31 cellular contexts compared by ENCODE assay signal in the genomic region with DNA sequence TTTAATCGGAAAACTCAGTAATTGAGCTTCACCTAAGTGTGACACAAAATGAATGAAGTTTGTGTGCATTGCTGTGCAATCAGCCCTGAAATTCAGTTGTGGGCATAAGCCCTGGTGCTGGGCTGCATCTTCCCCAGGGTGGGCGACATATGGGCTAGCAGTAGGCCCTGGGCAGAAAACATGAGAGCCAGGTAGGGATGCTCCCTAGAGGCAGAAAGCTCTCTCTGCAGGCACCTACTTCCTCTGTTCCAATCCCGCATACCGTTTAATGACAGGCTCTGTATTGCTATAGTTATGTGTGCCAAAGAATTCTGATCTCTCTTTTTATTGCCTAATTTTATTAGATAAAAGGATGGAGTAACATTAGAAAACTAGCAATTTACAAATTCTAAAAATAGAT.
DNase-seq lines count a peak whose midpoint lies in the region; ATAC-seq and TF ChIP-seq lines count a peak whose summit lies in the region.
"Had no signal": no experiment of that assay in that cellular context is flagged by ENCODE, and none has a peak within 500 bp of the region (broad histone marks: within the 10 kb centered on the region; RNA-seq: fewer than 3 reads in every experiment).

No MANE protein-coding gene starts in this region.

- H3K27me3 Mint-ChIP-seq in glutamatergic neuron (ENCODE audit: unreplicated experiment) (no peaks in the 10 kb centered on the region), progenitor cell of endocrine pancreas (no peaks in the 10 kb centered on the region)
- no peaks in the 10 kb centered on the region for H3K27me3 Mint-ChIP-seq in activated T-cell treated with anti-CD3 and anti-CD28 coated beads, Interleukin-2, amount 50 U/mL, for 72 hours (ENCODE audit: low read depth)
- H3K27me3 Mint-ChIP-seq: activated CD8-positive, alpha-beta memory T cell treated with anti-CD3 and anti-CD28 coated beads, Interleukin-2, amount 10 ng/mL, durations not matched to agents 7 days and 5 days; IgD-negative memory B cell had no signal

- H3K27ac Mint-ChIP-seq in glutamatergic neuron (ENCODE audit: unreplicated experiment), result peak overlapping the region; percentile 39
- H3K27ac Mint-ChIP-seq in activated T-cell treated with anti-CD3 and anti-CD28 coated beads, Interleukin-2, amount 50 U/mL, for 72 hours, result no peak overlapping the region
- no peak overlapping the region for H3K27ac Mint-ChIP-seq in progenitor cell of endocrine pancreas
- H3K27ac Mint-ChIP-seq: activated CD8-positive, alpha-beta memory T cell treated with anti-CD3 and anti-CD28 coated beads, Interleukin-2, amount 10 ng/mL, durations not matched to agents 7 days and 5 days; HFFc6; IgD-negative memory B cell; mesothelial cell of epicardium had no signal

- TF ChIP-seq RAD21 in HCT116 (IDR thresholded peaks at IDR 0.05; ENCODE audit: low read depth), result no peak

- in situ Hi-C loops in SK-MEL-5 (cut with HindIII; ENCODE audit: low pct_unique_long_range_greater_than_20kb, low sequenced_read_pairs), result no loop called here

- TF ChIP-seq POLR2A in HCT116 (IDR thresholded peaks at IDR 0.05; ENCODE audit: borderline replicate concordance, extremely low read depth, insufficient read depth, insufficient read length), result no peak

- RAD21 ChIA-PET in HCT116 (lab: Charles Lee; ENCODE audit: low non-redundant PET in 1 of 2, low total read pairs in 2 of 2, uncharacterized antibody in 2 of 2, unreplicated experiment in 2 of 2), result no interaction called here

- no peaks in the 10 kb centered on the region for H4K20me1 ChIP-seq in HCT116 (ENCODE audit: insufficient read depth)

- peak in 2 of 3 experiments; percentile 3 to 23; a peak in 1 of 6 replicates for TF ChIP-seq CTCF in HCT116 (IDR thresholded peaks at IDR 0.05 in 2 of 3, conservative IDR thresholded peaks at IDR 0.05 in 1 of 3; ENCODE audit: borderline replicate concordance in 1 of 3, insufficient read depth in 1 of 3, low read depth in 2 of 3, low read length in 2 of 3)
- TF ChIP-seq CTCF in glutamatergic neuron (IDR thresholded peaks at IDR 0.05; ENCODE audit: partially characterized antibody, unreplicated experiment), result no peak
- TF ChIP-seq CTCF in progenitor cell of endocrine pancreas (IDR thresholded peaks at IDR 0.05; ENCODE audit: unreplicated experiment), result no peak

- no peaks in the 10 kb centered on the region for H3K36me3 ChIP-seq in HCT116 (ENCODE audit: control insufficient read depth in 1 of 2, insufficient read depth in 2 of 2, low read length in 2 of 2)
- H3K36me3 ChIP-seq: ascending aorta, cardiac muscle cell, neutrophil, thyroid gland, uterus had no signal

- H3K4me3 ChIP-seq in HCT116 (replicated peaks in 1 of 2; ENCODE audit: low read depth in 1 of 2, low read length in 2 of 2), result no peak overlapping the region
- H3K4me3 ChIP-seq: ascending aorta, cardiac muscle cell, coronary artery, PC-9, thyroid gland, uterus had no signal

- CTCF ChIA-PET in HCT116 (lab: Charles Lee), result no interaction called here

- no TSS peak for BruUV-seq in HCT116 (replicated peaks; lab: Mats Ljungman, UMichigan)

- H3K4me3 Mint-ChIP-seq in glutamatergic neuron (ENCODE audit: unreplicated experiment) (no peak overlapping the region), progenitor cell of endocrine pancreas (ENCODE audit: low read depth) (no peak overlapping the region)
- no peak overlapping the region for H3K4me3 Mint-ChIP-seq in activated T-cell treated with anti-CD3 and anti-CD28 coated beads, Interleukin-2, amount 50 U/mL, for 72 hours
- H3K4me3 Mint-ChIP-seq: activated CD8-positive, alpha-beta memory T cell treated with anti-CD3 and anti-CD28 coated beads, Interleukin-2, amount 10 ng/mL, durations not matched to agents 7 days and 5 days; activated T-cell treated with anti-CD3 and anti-CD28 coated beads, Interleukin-2, amount 50 U/mL, for 4 hours; HFFc6; IgD-negative memory B cell; mesothelial cell of epicardium had no signal

- POLR2A ChIA-PET in HCT116 (lab: Charles Lee), result no interaction called here

- H3K9me3 Mint-ChIP-seq in glutamatergic neuron (ENCODE audit: unreplicated experiment) (no peaks in the 10 kb centered on the region), progenitor cell of endocrine pancreas (ENCODE audit: low read depth) (no peaks in the 10 kb centered on the region)
- no peaks in the 10 kb centered on the region for H3K9me3 Mint-ChIP-seq in activated T-cell treated with anti-CD3 and anti-CD28 coated beads, Interleukin-2, amount 50 U/mL, for 72 hours
- H3K9me3 Mint-ChIP-seq: IgD-negative memory B cell, mesothelial cell of epicardium had no signal

- no peak overlapping the region for H3K4me2 ChIP-seq in HCT116 (ENCODE audit: low read length)
- H3K4me2 ChIP-seq: PC-9 had no signal

- H3K9me3 ChIP-seq in HCT116 (ENCODE audit: control insufficient read depth in 1 of 2, insufficient read depth in 1 of 2, low read depth in 1 of 2, low read length in 2 of 2), result no peaks in the 10 kb centered on the region
- H3K9me3 ChIP-seq: ascending aorta, neutrophil, thyroid gland, uterus had no signal

- intact Hi-C loops in HCT116 (cut with micrococcal nuclease), result no loop called here

- H3K4me1 ChIP-seq in HCT116 (ENCODE audit: control insufficient read depth in 1 of 2, insufficient read depth in 2 of 2, low read length in 2 of 2), result no peaks in the 10 kb centered on the region
- H3K4me1 ChIP-seq: ascending aorta, thyroid gland, uterus had no signal

- peak; percentile 71 for ATAC-seq in HCT116
- no peak for ATAC-seq in activated T-cell treated with anti-CD3 and anti-CD28 coated beads, Interleukin-2, amount 50 U/mL, for 72 hours (replicated peaks in 1 of 2)
- ATAC-seq: activated CD8-positive, alpha-beta memory T cell treated with anti-CD3 and anti-CD28 coated beads, Interleukin-2, amount 10 ng/mL, durations not matched to agents 7 days and 5 days; activated T-cell treated with anti-CD3 and anti-CD28 coated beads, Interleukin-2, amount 50 U/mL, for 4 hours; sciatic nerve had no signal

- H3K79me2 ChIP-seq in HCT116 (ENCODE audit: insufficient read depth, low read length), result no peaks in the 10 kb centered on the region

- H3K9me2 ChIP-seq in HCT116 (ENCODE audit: insufficient read depth), result no peaks in the 10 kb centered on the region

- peaks cover 14% of the 10 kb centered on the region for H3K4me1 Mint-ChIP-seq in glutamatergic neuron (ENCODE audit: low read depth, unreplicated experiment)
- H3K4me1 Mint-ChIP-seq in activated T-cell treated with anti-CD3 and anti-CD28 coated beads, Interleukin-2, amount 50 U/mL, for 72 hours (ENCODE audit: low read depth), result no peaks in the 10 kb centered on the region
- H3K4me1 Mint-ChIP-seq in progenitor cell of endocrine pancreas (ENCODE audit: low read depth), result no peaks in the 10 kb centered on the region
- H3K4me1 Mint-ChIP-seq: activated CD8-positive, alpha-beta memory T cell treated with anti-CD3 and anti-CD28 coated beads, Interleukin-2, amount 10 ng/mL, durations not matched to agents 7 days and 5 days; IgD-negative memory B cell had no signal

- H2AFZ ChIP-seq in HCT116 (ENCODE audit: low read depth, low read length, poor library complexity, severe bottlenecking), result no peak overlapping the region
- H2AFZ ChIP-seq: PC-9 had no signal

- H3K27me3 ChIP-seq in HCT116 (ENCODE audit: insufficient read depth, low read length), result no peaks in the 10 kb centered on the region
- H3K27me3 ChIP-seq: ascending aorta, cardiac muscle cell, neutrophil, thyroid gland, uterus had no signal

- no peak overlapping the region for H3K27ac ChIP-seq in HCT116 (ENCODE audit: low read depth, low read length)
- H3K27ac ChIP-seq: ascending aorta, cardiac muscle cell, coronary artery, neutrophil, PC-9, thyroid gland, uterus, VCaP had no signal

- H3K36me3 Mint-ChIP-seq in glutamatergic neuron (ENCODE audit: unreplicated experiment) (no peaks in the 10 kb centered on the region), progenitor cell of endocrine pancreas (ENCODE audit: insufficient read depth) (no peaks in the 10 kb centered on the region)
- no peaks in the 10 kb centered on the region for H3K36me3 Mint-ChIP-seq in activated T-cell treated with anti-CD3 and anti-CD28 coated beads, Interleukin-2, amount 50 U/mL, for 72 hours (ENCODE audit: insufficient read depth in 2 of 2)
- H3K36me3 Mint-ChIP-seq: activated CD8-positive, alpha-beta memory T cell treated with anti-CD3 and anti-CD28 coated beads, Interleukin-2, amount 10 ng/mL, durations not matched to agents 7 days and 5 days; IgD-negative memory B cell; mesothelial cell of epicardium had no signal

- DNase-seq in D341Med (ENCODE audit: low spot score) (peak; percentile 24), HCT116 (ENCODE audit: low read depth, low spot score) (no peak), SK-MEL-5 (ENCODE audit: low read depth, low spot score) (peak; percentile 6), glutamatergic neuron (peak; percentile 21), GDM1 (lab: John Stamatoyannopoulos, UW) (no peak), progenitor cell of endocrine pancreas (ENCODE audit: low spot score, unreplicated experiment) (no peak)
- DNase-seq in activated T-cell treated with anti-CD3 and anti-CD28 coated beads, Interleukin-2, amount 50 U/mL, for 72 hours, result no peak
- no peak for DNase-seq in activated CD8-positive, alpha-beta memory T cell treated with anti-CD3 and anti-CD28 coated beads for 24 hours
- DNase-seq: activated CD4-positive, alpha-beta T cell treated with anti-CD3 and anti-CD28 coated beads, Interleukin-2, amount 50 U/mL, for 1 hour; activated CD8-positive, alpha-beta memory T cell treated with anti-CD3 and anti-CD28 coated beads, Interleukin-2, amount 10 ng/mL, durations not matched to agents 7 days and 5 days; activated gamma-delta T cell treated with Interleukin-2 at 50 U/mL for 16 hours; activated T-cell treated with anti-CD3 and anti-CD28 coated beads, Interleukin-2, amount 50 U/mL, for 4 hours; Calu3; effector CD8-positive, alpha-beta T cell; HFFc6; kidney glomerular epithelial cell; MV-4-11; NCI-H1436; PC-9; Right ventricle myocardium superior; stimulated activated CD4-positive, alpha-beta T cell treated with anti-CD3 and anti-CD28 coated beads, Interleukin-4, amount 100 ng/mL, for 1 hour; thyroid gland; uterus had no signal

- H3K9ac ChIP-seq in HCT116 (ENCODE audit: low read length), result no peak overlapping the region

TF ChIP-seq in HCT116, 20 proteins besides CTCF, POLR2A, EP300 and RAD21 (continues in another document):
- TF ChIP-seq, protein P1, sequence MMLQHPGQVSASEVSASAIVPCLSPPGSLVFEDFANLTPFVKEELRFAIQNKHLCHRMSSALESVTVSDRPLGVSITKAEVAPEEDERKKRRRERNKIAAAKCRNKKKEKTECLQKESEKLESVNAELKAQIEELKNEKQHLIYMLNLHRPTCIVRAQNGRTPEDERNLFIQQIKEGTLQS (IDR thresholded peaks at IDR 0.05), result no peak

Comparison
In these comparisons a context has a peak if more than half of its experiments do, and no peak if none do; other contexts are left out.
1. DNase-seq: peak in D341Med (single experiment), SK-MEL-5 (single experiment) and glutamatergic neuron (single experiment); none in HCT116 (single experiment), activated T-cell treated with anti-CD3 and anti-CD28 coated beads, Interleukin-2, amount 50 U/mL, for 72 hours (0 of 2), activated CD8-positive, alpha-beta memory T cell treated with anti-CD3 and anti-CD28 coated beads for 24 hours (single experiment), GDM1 (single experiment) and progenitor cell of endocrine pancreas (single experiment).
2. CTCF ChIP-seq: peak in HCT116 (2 of 3); none in glutamatergic neuron (single experiment) and progenitor cell of endocrine pancreas (single experiment).